In the genomic region with DNA sequence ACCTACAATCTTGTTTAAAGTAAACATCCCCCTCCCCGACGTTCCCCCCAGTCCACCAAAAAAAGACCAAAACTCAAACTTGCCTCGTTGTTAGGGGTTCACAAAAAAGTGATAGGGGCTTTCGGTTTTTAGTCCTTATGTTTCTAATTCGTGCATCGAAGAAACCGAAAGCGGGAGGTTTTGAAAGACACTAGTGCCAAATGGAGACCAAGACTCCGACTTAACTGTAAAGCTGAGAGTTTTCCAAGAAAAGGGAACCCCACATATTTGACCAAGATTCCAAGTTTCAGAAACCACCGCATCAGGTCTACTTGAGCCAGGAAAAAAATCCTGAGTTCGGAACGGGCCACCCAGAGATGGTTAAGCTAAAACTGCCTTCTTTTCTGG, we compare ENCODE assay signal across 1 cellular context.
TF ChIP-seq lines count a peak whose summit lies in the region.

No MANE protein-coding gene starts in this region.

TF ChIP-seq in K562, 482 proteins besides CTCF, POLR2A, EP300 and RAD21:
- peak; percentile 40 for TF ChIP-seq CHD1 (IDR thresholded peaks at IDR 0.05; ENCODE audit: low read length)
- no peak for TF ChIP-seq NR2C2 (CRISPR knock-in tag; IDR thresholded peaks at IDR 0.05)
- no peak for TF ChIP-seq NR2C2 (tag; IDR thresholded peaks at IDR 0.05)
- TF ChIP-seq PHF21A (IDR thresholded peaks at IDR 0.05; ENCODE audit: borderline replicate concordance, low read depth): 0 out of 2 replicates have a peak, but pooled peaks have one; percentile 16
